ENCODE assay signal across 1 cellular context in genomic region chr17:43972444-43973212, GRCh38.
A peak's percentile ranks its signal among the peaks of the same experiment; 100 is the strongest.
TF ChIP-seq lines count a peak whose summit lies in the region.

No MANE protein-coding gene starts in this region.

TF ChIP-seq in HepG2, 621 proteins besides CTCF, POLR2A, EP300 and RAD21 (continues in another document):
- peak; percentile 22 for TF ChIP-seq TBL1XR1 (IDR thresholded peaks at IDR 0.05; ENCODE audit: borderline replicate concordance, low read length, partially characterized antibody)
- 0 out of 2 replicates have a peak, but pooled peaks have one; percentile 37 for TF ChIP-seq SNAPC4 (CRISPR knock-in tag; IDR thresholded peaks at IDR 0.05)
- TF ChIP-seq IRF2 (CRISPR knock-in tag; IDR thresholded peaks at IDR 0.05): peak; percentile 45; the same call in 1 of the 2 replicates
- peak; percentile 64; the same call in 1 of the 2 replicates for TF ChIP-seq ZNF710 (CRISPR knock-in tag; IDR thresholded peaks at IDR 0.05; ENCODE audit: borderline replicate concordance)
- peak; percentile 68 for TF ChIP-seq PITX1 (CRISPR knock-in tag; IDR thresholded peaks at IDR 0.05)
- TF ChIP-seq ZBTB20 (CRISPR knock-in tag; IDR thresholded peaks at IDR 0.05; ENCODE audit: borderline replicate concordance, low read depth): 0 out of 2 replicates have a peak, but pooled peaks have one; percentile 72
- TF ChIP-seq HNF1B (CRISPR knock-in tag; IDR thresholded peaks at IDR 0.05): peak; percentile 15; the same call in 1 of the 2 replicates
- peak; percentile 78 for TF ChIP-seq ARID5B (CRISPR knock-in tag; IDR thresholded peaks at IDR 0.05)
- TF ChIP-seq AHDC1 (CRISPR knock-in tag; IDR thresholded peaks at IDR 0.05; ENCODE audit: borderline replicate concordance): peak; percentile 83; the same call in 1 of the 2 replicates
- peak; percentile 80 for TF ChIP-seq FOXP4 (CRISPR knock-in tag; IDR thresholded peaks at IDR 0.05)
- TF ChIP-seq ZBTB4 (CRISPR knock-in tag; IDR thresholded peaks at IDR 0.05; ENCODE audit: borderline replicate concordance): 0 out of 2 replicates have a peak, but pooled peaks have one; percentile 27
- peak; percentile 30; the same call in 1 of the 2 replicates for TF ChIP-seq E2F1 (CRISPR knock-in tag; IDR thresholded peaks at IDR 0.05)
- TF ChIP-seq RNF2 (conservative IDR thresholded peaks at IDR 0.05; ENCODE audit: low read depth): peak; percentile 83; the same call in 1 of the 2 replicates
- peak; percentile 37; the same call in 1 of the 2 replicates for TF ChIP-seq ZBTB37 (CRISPR knock-in tag; IDR thresholded peaks at IDR 0.05)
- TF ChIP-seq ZNF225 (CRISPR knock-in tag; IDR thresholded peaks at IDR 0.05): 0 out of 2 replicates have a peak, but pooled peaks have one; percentile 17
- TF ChIP-seq NCOR1 (IDR thresholded peaks at IDR 0.05; ENCODE audit: borderline replicate concordance, low read length): peak; percentile 52; the same call in 1 of the 2 replicates
- peak; percentile 54; the same call in 1 of the 2 replicates for TF ChIP-seq ZNF331 (CRISPR knock-in tag; IDR thresholded peaks at IDR 0.05)
